Comparison of ENCODE assay signal across 9 cellular contexts in the genomic region with DNA sequence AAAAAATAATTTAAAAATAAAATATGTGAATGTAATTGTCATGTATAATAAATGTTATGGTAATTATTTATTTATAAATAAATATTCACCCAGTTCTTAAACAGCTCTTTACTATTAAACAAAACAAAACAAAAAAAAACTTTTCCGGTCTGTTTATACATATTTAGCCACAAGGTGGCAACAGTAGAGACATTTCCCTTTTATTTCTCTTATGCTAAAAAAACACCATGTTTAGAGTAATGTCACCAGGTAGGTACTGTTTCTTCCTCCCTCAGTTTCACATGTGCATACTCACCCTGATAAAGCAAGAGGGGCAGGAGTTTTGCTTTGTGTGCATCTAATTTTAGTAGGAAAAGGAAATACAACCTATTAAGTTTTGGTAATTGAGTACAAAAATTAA.
DNase-seq lines count a peak whose midpoint lies in the region; ATAC-seq, FAIRE-seq and TF ChIP-seq lines count a peak whose summit lies in the region.
"Had no signal": no experiment of that assay in that cellular context is flagged by ENCODE, and none has a peak within 500 bp of the region (broad histone marks: within the 10 kb centered on the region; RNA-seq: fewer than 3 reads in every experiment).

No MANE protein-coding gene starts in this region.

- no peaks in the 10 kb centered on the region for H4K20me1 ChIP-seq in MM.1S (ENCODE audit: insufficient read depth, low read length)

- peak; percentile 56 for TF ChIP-seq CTCF in left ventricle myocardium inferior (IDR thresholded peaks at IDR 0.05; ENCODE audit: borderline replicate concordance)
- TF ChIP-seq CTCF in MM.1S (IDR thresholded peaks at IDR 0.05; ENCODE audit: low read length): peak; percentile 41
- peak; percentile 33 for TF ChIP-seq CTCF in upper lobe of right lung (IDR thresholded peaks at IDR 0.05)

- no peak overlapping the region for H3K27ac ChIP-seq in left ventricle myocardium inferior (replicated peaks)
- H3K27ac ChIP-seq in MM.1S (ENCODE audit: low read length): no peak overlapping the region
- no peak overlapping the region for H3K27ac ChIP-seq in upper lobe of right lung

- H3K4me3 ChIP-seq in left ventricle myocardium inferior (no peak overlapping the region), MM.1S (ENCODE audit: low read length) (no peak overlapping the region), upper lobe of right lung (no peak overlapping the region)

- H3K79me2 ChIP-seq in MM.1S (ENCODE audit: low read length): no peaks in the 10 kb centered on the region

- no peak for ATAC-seq in Right ventricle myocardium inferior
- ATAC-seq in upper lobe of right lung: no peak
- ATAC-seq in HG02642 (IDR thresholded peaks at IDR 0.05; ENCODE audit: poor library complexity, unreplicated experiment): no peak

- H3K36me3 ChIP-seq in left ventricle myocardium inferior (no peaks in the 10 kb centered on the region), MM.1S (replicated peaks; ENCODE audit: insufficient read depth, low read length) (no peaks in the 10 kb centered on the region), upper lobe of right lung (no peaks in the 10 kb centered on the region)

- FAIRE-seq in frontal cortex (lab: Jason Lieb, UNC): no peak

- H3K9ac ChIP-seq in MM.1S (ENCODE audit: low read length): no peak overlapping the region

- no peak overlapping the region for H3K4me2 ChIP-seq in MM.1S (ENCODE audit: low read depth, low read length)

- no peak for DNase-seq in left ventricle myocardium inferior
- DNase-seq in Right ventricle myocardium inferior (ENCODE audit: missing footprints): no peak
- DNase-seq in MM.1S: peak; percentile 60
- peak; percentile 27 for DNase-seq in dermis blood vessel endothelial cell
- no peak for DNase-seq in upper lobe of right lung
- no peak for DNase-seq in mesenteric fat pad (ENCODE audit: low spot score)
- no peak for DNase-seq in frontal cortex (ENCODE audit: low spot score in 2 of 2)
- DNase-seq: NCI-H1436 had no signal

- no peaks in the 10 kb centered on the region for H3F3A ChIP-seq in MM.1S (ENCODE audit: insufficient read depth, low read length)

- no peaks in the 10 kb centered on the region for H3K9me2 ChIP-seq in MM.1S (replicated peaks; ENCODE audit: insufficient read depth, low read length)

- no peaks in the 10 kb centered on the region for H3K9me3 ChIP-seq in left ventricle myocardium inferior (replicated peaks)
- H3K9me3 ChIP-seq in MM.1S (replicated peaks; ENCODE audit: insufficient read depth, low read length): no peaks in the 10 kb centered on the region
- no peaks in the 10 kb centered on the region for H3K9me3 ChIP-seq in upper lobe of right lung

- no peaks in the 10 kb centered on the region for H3K27me3 ChIP-seq in left ventricle myocardium inferior (ENCODE audit: low read depth)
- H3K27me3 ChIP-seq in MM.1S (replicated peaks; ENCODE audit: insufficient read depth, low read length): no peaks in the 10 kb centered on the region
- no peaks in the 10 kb centered on the region for H3K27me3 ChIP-seq in upper lobe of right lung

- no peak overlapping the region for H2AFZ ChIP-seq in MM.1S (ENCODE audit: low read length)

- intact Hi-C loops in left ventricle myocardium inferior (cut with micrococcal nuclease) (loop anchor here (10.0 kb wide), 1 partner anchor 772 kb away; no protein-coding TSS in a partner anchor), Right ventricle myocardium inferior (cut with DNase I) (loop anchor here (5.0 to 10.0 kb wide), 2 partner anchors 179 to 748 kb away; no protein-coding TSS in a partner anchor), upper lobe of right lung (cut with DNase I) (no loop called here)

- H3K4me1 ChIP-seq in left ventricle myocardium inferior: no peaks in the 10 kb centered on the region
- H3K4me1 ChIP-seq in MM.1S (ENCODE audit: low read length): peaks cover 12% of the 10 kb centered on the region
- no peaks in the 10 kb centered on the region for H3K4me1 ChIP-seq in upper lobe of right lung

Comparison
In these comparisons a context has a peak if more than half of its experiments do, and no peak if none do; other contexts are left out.
1. DNase-seq: peak in MM.1S (single experiment) and dermis blood vessel endothelial cell (single experiment); none in left ventricle myocardium inferior (single experiment), Right ventricle myocardium inferior (single experiment), upper lobe of right lung (single experiment), mesenteric fat pad (single experiment) and frontal cortex (0 of 2).
2. Peak in every context shown above with its lines, with median percentiles within 50 percentile points of each other: CTCF ChIP-seq.